ENCODE assay signal across 10 cellular contexts in the genomic region with DNA sequence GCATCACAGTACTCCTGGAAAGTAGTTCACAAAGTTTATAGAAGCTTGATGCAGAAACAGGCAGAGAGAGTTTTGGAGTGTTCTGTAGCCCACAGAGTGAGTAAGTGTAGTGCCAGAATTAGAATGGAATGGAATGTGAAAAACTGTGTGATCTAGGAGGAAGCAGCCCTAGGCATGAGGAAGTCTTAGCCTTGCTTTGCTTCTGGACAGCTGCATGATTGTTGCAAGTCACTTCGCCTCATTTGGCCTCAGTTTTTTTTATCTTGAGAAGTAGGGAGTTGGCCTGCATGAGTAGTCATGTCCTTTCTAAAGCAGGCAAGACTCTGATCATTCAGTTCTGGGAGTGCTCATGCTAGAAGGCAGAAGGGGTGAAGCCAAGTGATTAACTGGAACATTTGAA. TPM values are rescaled to one million over a fixed set of nuclear protein-coding genes. Genes with fewer than 3 reads are reported as not detected.
DNase-seq lines count a peak whose midpoint lies in the region; ATAC-seq and TF ChIP-seq lines count a peak whose summit lies in the region.
"Had no signal": no experiment of that assay in that cellular context is flagged by ENCODE, and none has a peak within 500 bp of the region (broad histone marks: within the 10 kb centered on the region; RNA-seq: fewer than 3 reads in every experiment).

No MANE protein-coding gene starts in this region.

- H3K36me3 Mint-ChIP-seq in naive thymus-derived CD8-positive, alpha-beta T cell = no peaks in the 10 kb centered on the region
- H3K36me3 Mint-ChIP-seq: activated naive CD4-positive, alpha-beta T cell treated with anti-CD3 and anti-CD28 coated beads, Interleukin-2, amount 50 U/mL, for 24 hours had no signal

- TF ChIP-seq CTCF in cardiac muscle cell (IDR thresholded peaks at IDR 0.05; ENCODE audit: low read depth, low read length) (no peak), Peyer's patch (IDR thresholded peaks at IDR 0.05) (no peak)

- POLR2A ChIA-PET in naive thymus-derived CD8-positive, alpha-beta T cell (lab: Charles Lee) = no interaction called here

- H3K4me1 Mint-ChIP-seq in naive thymus-derived CD8-positive, alpha-beta T cell = no peaks in the 10 kb centered on the region
- H3K4me1 Mint-ChIP-seq: activated naive CD4-positive, alpha-beta T cell treated with anti-CD3 and anti-CD28 coated beads, Interleukin-2, amount 50 U/mL, for 24 hours had no signal

- peaks cover 0 to 10% (median 5%) of the 10 kb centered on the region in 5 donors for H3K27me3 Mint-ChIP-seq in naive thymus-derived CD8-positive, alpha-beta T cell

- no peaks in the 10 kb centered on the region for H3K36me3 ChIP-seq in cardiac muscle cell
- H3K36me3 ChIP-seq in Peyer's patch = no peaks in the 10 kb centered on the region

- H3K4me1 ChIP-seq in cardiac muscle cell (ENCODE audit: low read depth) (peaks cover 4% of the 10 kb centered on the region), Peyer's patch (no peaks in the 10 kb centered on the region)

- H3K9me3 Mint-ChIP-seq in naive thymus-derived CD8-positive, alpha-beta T cell = no peaks in the 10 kb centered on the region
- H3K9me3 Mint-ChIP-seq: activated naive CD4-positive, alpha-beta T cell treated with anti-CD3 and anti-CD28 coated beads, Interleukin-2, amount 50 U/mL, for 24 hours had no signal

- no peaks in the 10 kb centered on the region for H3K27me3 ChIP-seq in cardiac muscle cell
- no peaks in the 10 kb centered on the region for H3K27me3 ChIP-seq in Peyer's patch

- no peak overlapping the region for H3K4me3 Mint-ChIP-seq in naive thymus-derived CD8-positive, alpha-beta T cell
- H3K4me3 Mint-ChIP-seq: activated naive CD4-positive, alpha-beta T cell treated with anti-CD3 and anti-CD28 coated beads, Interleukin-2, amount 50 U/mL, for 24 hours had no signal

- no peak overlapping the region for H3K27ac Mint-ChIP-seq in naive thymus-derived CD8-positive, alpha-beta T cell
- H3K27ac Mint-ChIP-seq: activated naive CD4-positive, alpha-beta T cell treated with anti-CD3 and anti-CD28 coated beads, Interleukin-2, amount 50 U/mL, for 24 hours had no signal

- peak overlapping the region; percentile 49 for H3K27ac ChIP-seq in cardiac muscle cell
- peak overlapping the region in 15 of 21 experiments; percentile 6 to 75 (median 39) for H3K27ac ChIP-seq in skin epidermis
- H3K27ac ChIP-seq in Peyer's patch = peak overlapping the region in 1 of 4 donors; percentile 42

- TF ChIP-seq POLR2A in Peyer's patch (IDR thresholded peaks at IDR 0.05) = no peak

- H3K4me3 ChIP-seq in cardiac muscle cell (no peak overlapping the region), skin epidermis (no peak overlapping the region), Peyer's patch (no peak overlapping the region)

- peak; percentile 90 for DNase-seq in GM04504 (ENCODE audit: low read depth)
- peak; percentile 94 for DNase-seq in SIG-M5 treated with dmso at 0.1 percent for 504 hours (lab: John Stamatoyannopoulos, UW; ENCODE audit: unreplicated experiment)
- DNase-seq in cardiac muscle cell (ENCODE audit: low read depth in 1 of 2, low spot score in 1 of 2) = peak; percentile 53 to 65
- no peak for DNase-seq in naive thymus-derived CD8-positive, alpha-beta T cell
- DNase-seq in Peyer's patch = no peak
- no peak for DNase-seq in activated T-cell treated with anti-CD3 and anti-CD28 coated beads, Interleukin-2, amount 50 U/mL, for 1 hour

- H3K9me3 ChIP-seq in cardiac muscle cell (ENCODE audit: low read depth) = no peaks in the 10 kb centered on the region
- no peaks in the 10 kb centered on the region for H3K9me3 ChIP-seq in Peyer's patch

- ATAC-seq in GM19455 (IDR thresholded peaks at IDR 0.05; ENCODE audit: unreplicated experiment) = no peak
- ATAC-seq in naive thymus-derived CD8-positive, alpha-beta T cell = no peak

RNA-seq across cellular contexts. Expression of a gene that starts 10.9 kb away (rescaled TPM):
- total RNA-seq in cardiac muscle cell (not detected in 2 replicates), Peyer's patch (not detected)
- not detected in 2 replicates for polyA plus RNA-seq in cardiac muscle cell
- total RNA-seq in naive thymus-derived CD8-positive, alpha-beta T cell = not detected
- not detected for polyA plus RNA-seq in naive thymus-derived CD8-positive, alpha-beta T cell
- total RNA-seq: temporal lobe had no signal

RNA-seq across cellular contexts. Expression of a gene that starts 34.0 kb away (rescaled TPM):
- total RNA-seq in cardiac muscle cell = not detected in 2 replicates
- not detected in 2 replicates for polyA plus RNA-seq in cardiac muscle cell
- total RNA-seq in naive thymus-derived CD8-positive, alpha-beta T cell = not detected
- not detected for polyA plus RNA-seq in naive thymus-derived CD8-positive, alpha-beta T cell
- not detected for total RNA-seq in Peyer's patch

Comparison
In these comparisons a context has a peak if more than half of its experiments do, and no peak if none do; other contexts are left out.
1. DNase-seq: peak in GM04504 (single experiment), SIG-M5 treated with dmso at 0.1 percent for 504 hours (single experiment) and cardiac muscle cell (2 of 2); none in naive thymus-derived CD8-positive, alpha-beta T cell (0 of 10), Peyer's patch (0 of 3) and activated T-cell treated with anti-CD3 and anti-CD28 coated beads, Interleukin-2, amount 50 U/mL, for 1 hour (single experiment).